16 cellular contexts compared by ENCODE assay signal in the genomic region with DNA sequence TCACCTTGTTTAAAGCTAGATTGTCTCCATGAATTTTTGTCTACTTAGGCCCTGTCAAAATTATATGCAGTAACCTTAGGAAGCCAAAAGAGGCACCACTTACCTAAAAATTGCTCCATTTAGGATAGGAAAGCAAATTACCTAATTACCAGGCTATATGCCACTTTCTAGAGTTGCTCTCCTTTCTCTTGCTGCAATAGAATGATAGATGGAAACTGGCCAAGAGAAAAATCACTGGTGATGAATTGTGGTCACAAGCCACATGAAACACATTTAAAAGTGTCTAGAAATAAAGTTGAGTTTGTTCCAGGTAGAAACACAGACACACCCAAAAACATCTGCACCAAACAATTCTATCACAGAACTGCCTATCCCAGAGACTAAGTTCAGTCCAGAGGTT.
DNase-seq lines count a peak whose midpoint lies in the region; TF ChIP-seq lines count a peak whose summit lies in the region.
"Had no signal": no experiment of that assay in that cellular context is flagged by ENCODE, and none has a peak within 500 bp of the region (broad histone marks: within the 10 kb centered on the region; RNA-seq: fewer than 3 reads in every experiment).

No MANE protein-coding gene starts in this region.

- H3K79me2 ChIP-seq in GM23248 (ENCODE audit: insufficient read depth): no peaks in the 10 kb centered on the region

- no peak for TF ChIP-seq POLR2A in thyroid gland (IDR thresholded peaks at IDR 0.05)

- H3K4me2 ChIP-seq in GM23248 (ENCODE audit: unreplicated experiment): no peak overlapping the region
- H3K4me2 ChIP-seq: PC-9 had no signal

- H4K20me1 ChIP-seq in GM23248 (ENCODE audit: insufficient read depth): no peaks in the 10 kb centered on the region

- no peaks in the 10 kb centered on the region for H3F3A ChIP-seq in GM23248 (ENCODE audit: insufficient read depth)

- H3K27ac ChIP-seq in GM23248: no peak overlapping the region
- no peak overlapping the region for H3K27ac ChIP-seq in thyroid gland
- H3K27ac ChIP-seq: PC-9 had no signal

- DNase-seq in GM23248: peak; percentile 40
- DNase-seq in SW480 (ENCODE audit: low spot score): peak; percentile 85
- DNase-seq in fibroblast of mammary gland (ENCODE audit: low read depth): peak; percentile 21
- peak; percentile 9 for DNase-seq in stromal cell of bone marrow (ENCODE audit: low read depth)
- no peak for DNase-seq in thyroid gland
- no peak for DNase-seq in activated CD8-positive, alpha-beta memory T cell treated with anti-CD3 and anti-CD28 coated beads, Interleukin-2, amount 50 U/mL, for 48 hours
- DNase-seq in SKM-1 treated with dmso at 0.1 percent for 144 hours (lab: John Stamatoyannopoulos, UW; ENCODE audit: unreplicated experiment): no peak
- DNase-seq: GDM1, HFFc6, KG1, MV-4-11, NCI-H1694 treated with DMSO at 0.1 percent for 48 hours, NCI-H2107, NCI-H2227 treated with DMSO at 0.1 percent for 48 hours, NCI-H510A treated with DMSO at 0.1 percent for 48 hours, PC-9 had no signal

- H2AFZ ChIP-seq in GM23248: no peak overlapping the region
- H2AFZ ChIP-seq: PC-9 had no signal

- no peaks in the 10 kb centered on the region for H3K27me3 ChIP-seq in GM23248 (replicated peaks; ENCODE audit: insufficient read depth)
- H3K27me3 ChIP-seq in thyroid gland: no peaks in the 10 kb centered on the region

- no peaks in the 10 kb centered on the region for H3K4me1 ChIP-seq in GM23248 (ENCODE audit: insufficient read depth)
- no peaks in the 10 kb centered on the region for H3K4me1 ChIP-seq in thyroid gland

- no peak for TF ChIP-seq CTCF in fibroblast of mammary gland (conservative IDR thresholded peaks at IDR 0.05; ENCODE audit: control insufficient read depth, insufficient read depth, low read depth, low read length)
- TF ChIP-seq CTCF in thyroid gland (IDR thresholded peaks at IDR 0.05): no peak

- in situ Hi-C loops in GM23248 (cut with MboI): no loop called here

- H3K36me3 ChIP-seq in GM23248 (ENCODE audit: low read depth) (no peaks in the 10 kb centered on the region), thyroid gland (no peaks in the 10 kb centered on the region)

- H3K9me2 ChIP-seq in GM23248 (ENCODE audit: insufficient read depth): no peaks in the 10 kb centered on the region

- H3K4me3 ChIP-seq in GM23248: no peak overlapping the region
- H3K4me3 ChIP-seq in fibroblast of mammary gland (ENCODE audit: control insufficient read depth, low read depth, low read length): no peak overlapping the region
- H3K4me3 ChIP-seq in thyroid gland (replicated peaks in 1 of 3): no peak overlapping the region
- H3K4me3 ChIP-seq: PC-9 had no signal

- H3K9me3 ChIP-seq in GM23248 (ENCODE audit: low read depth) (no peaks in the 10 kb centered on the region), thyroid gland (no peaks in the 10 kb centered on the region)

- intact Hi-C loops in thyroid gland (cut with DNase I): no loop called here

- no peak overlapping the region for H3K9ac ChIP-seq in GM23248

Comparison
In these comparisons a context has a peak if more than half of its experiments do, and no peak if none do; other contexts are left out.
1. DNase-seq: peak in GM23248 (single experiment), SW480 (single experiment), fibroblast of mammary gland (single experiment) and stromal cell of bone marrow (single experiment); none in thyroid gland (0 of 2), activated CD8-positive, alpha-beta memory T cell treated with anti-CD3 and anti-CD28 coated beads, Interleukin-2, amount 50 U/mL, for 48 hours (single experiment) and SKM-1 treated with dmso at 0.1 percent for 144 hours (single experiment).